ENCODE assay signal across 1 cellular context in genomic region chr1:161738627-161739287, GRCh38.
TF ChIP-seq lines count a peak whose summit lies in the region.

No MANE protein-coding gene starts in this region.

TF ChIP-seq in K562, 482 proteins besides CTCF, POLR2A, EP300 and RAD21 (continued from another document and continues in another):
- TF ChIP-seq SRSF9 (IDR thresholded peaks at IDR 0.05; ENCODE audit: borderline replicate concordance, low read depth, low read length): no peak
- TF ChIP-seq THAP12 (CRISPR knock-in tag; IDR thresholded peaks at IDR 0.05): no peak
- TF ChIP-seq CTBP1 (IDR thresholded peaks at IDR 0.05; ENCODE audit: borderline replicate concordance): peak; percentile 51; the same call in 1 of the 2 replicates
- TF ChIP-seq MLLT1 (IDR thresholded peaks at IDR 0.05): peak; percentile 47 to 57; a peak in 3 of 4 replicates
- TF ChIP-seq TFAM (CRISPR knock-in tag; conservative IDR thresholded peaks at IDR 0.05): no peak
- TF ChIP-seq ZNF76 (CRISPR knock-in tag; IDR thresholded peaks at IDR 0.05; ENCODE audit: borderline replicate concordance): no peak
- no peak for TF ChIP-seq ZFP36 (IDR thresholded peaks at IDR 0.05; ENCODE audit: low read depth, low read length, partially characterized antibody)
- TF ChIP-seq CREB3 (tag; conservative IDR thresholded peaks at IDR 0.05; ENCODE audit: low read depth): no peak
- TF ChIP-seq MIER1 (IDR thresholded peaks at IDR 0.05; ENCODE audit: low read depth): no peak
- TF ChIP-seq ARHGAP35 (IDR thresholded peaks at IDR 0.05; ENCODE audit: partially characterized antibody): peak; percentile 27
- TF ChIP-seq ZNF347 (CRISPR knock-in tag; IDR thresholded peaks at IDR 0.05; ENCODE audit: low read depth): no peak
- no peak for TF ChIP-seq ZNF318 (IDR thresholded peaks at IDR 0.05; ENCODE audit: borderline replicate concordance in 1 of 2, low read depth in 1 of 2)
- TF ChIP-seq HDGF (IDR thresholded peaks at IDR 0.05): no peak
- no peak for TF ChIP-seq EWSR1 (IDR thresholded peaks at IDR 0.05; ENCODE audit: borderline replicate concordance, low read depth, partially characterized antibody)
- TF ChIP-seq MITF (IDR thresholded peaks at IDR 0.05): no peak
- peak; percentile 71 for TF ChIP-seq FOXM1 (IDR thresholded peaks at IDR 0.05; ENCODE audit: low read depth)
- TF ChIP-seq FOXM1 (CRISPR knock-in tag; IDR thresholded peaks at IDR 0.05; ENCODE audit: low read depth): no peak
- TF ChIP-seq XRCC5 (IDR thresholded peaks at IDR 0.05; ENCODE audit: low read depth, low read length): no peak
- TF ChIP-seq ARNT (IDR thresholded peaks at IDR 0.05): peak; percentile 83 to 86
- TF ChIP-seq PRMT5 (CRISPR knock-in tag; IDR thresholded peaks at IDR 0.05): no peak
- no peak for TF ChIP-seq IFI16 (CRISPR knock-in tag; IDR thresholded peaks at IDR 0.05)
- TF ChIP-seq MCM5 (IDR thresholded peaks at IDR 0.05; ENCODE audit: low read depth): no peak
- TF ChIP-seq RBFOX2 (IDR thresholded peaks at IDR 0.05; ENCODE audit: low read depth, low read length): no peak
- peak; percentile 28; the same call in 1 of the 2 replicates for TF ChIP-seq GABPB1 (CRISPR knock-in tag; IDR thresholded peaks at IDR 0.05)
- TF ChIP-seq ETS1 (conservative IDR thresholded peaks at IDR 0.05; ENCODE audit: control insufficient read depth, low read depth, low read length): no peak
- TF ChIP-seq NR2F6 (CRISPR knock-in tag; IDR thresholded peaks at IDR 0.05): no peak
- TF ChIP-seq NEUROD1 (IDR thresholded peaks at IDR 0.05; ENCODE audit: borderline replicate concordance, low read depth, low read length, partially characterized antibody): no peak
- TF ChIP-seq ZNF124 (CRISPR knock-in tag; IDR thresholded peaks at IDR 0.05): no peak
- no peak for TF ChIP-seq ZNF785 (CRISPR knock-in tag; IDR thresholded peaks at IDR 0.05)
- TF ChIP-seq ETV6 (IDR thresholded peaks at IDR 0.05; ENCODE audit: borderline replicate concordance in 1 of 2, low read depth in 2 of 2, low read length in 1 of 2): no peak
- no peak for TF ChIP-seq ETV6 (CRISPR knock-in tag; IDR thresholded peaks at IDR 0.05; ENCODE audit: borderline replicate concordance)
- TF ChIP-seq CBFA2T3 (IDR thresholded peaks at IDR 0.05): peak; percentile 69
- no peak for TF ChIP-seq E4F1 (CRISPR knock-in tag; IDR thresholded peaks at IDR 0.05; ENCODE audit: borderline replicate concordance)
- peak; percentile 39 for TF ChIP-seq PRDM10 (IDR thresholded peaks at IDR 0.05; ENCODE audit: partially characterized antibody)
- TF ChIP-seq ZNF165 (CRISPR knock-in tag; IDR thresholded peaks at IDR 0.05; ENCODE audit: borderline replicate concordance): no peak
- no peak for TF ChIP-seq BMI1 (IDR thresholded peaks at IDR 0.05; ENCODE audit: low read length)
